Comparison of ENCODE assay signal across 1 cellular context in the genomic region with DNA sequence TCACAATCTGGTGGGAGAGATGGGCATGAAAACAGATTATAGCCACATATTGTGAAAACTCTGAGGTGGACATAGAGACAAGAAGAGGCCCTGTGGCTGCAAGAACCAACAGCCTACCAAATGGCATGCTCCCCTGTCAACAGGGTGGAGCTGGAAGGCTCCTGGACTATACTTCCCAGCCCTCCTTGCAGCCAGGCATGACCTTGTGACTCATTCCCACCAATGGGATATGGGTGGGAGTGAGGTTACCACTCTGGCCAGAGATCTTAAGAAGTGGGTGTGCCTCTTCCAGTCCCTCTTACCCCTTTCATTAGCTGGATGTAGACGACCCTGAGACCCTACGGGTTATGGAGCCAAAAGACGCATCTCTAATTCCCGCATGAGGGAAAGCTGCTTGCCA.
TF ChIP-seq lines count a peak whose summit lies in the region.

No MANE protein-coding gene starts in this region.

TF ChIP-seq in K562, 482 proteins besides CTCF, POLR2A, EP300 and RAD21 (continued from another document):
- TF ChIP-seq, protein P1, sequence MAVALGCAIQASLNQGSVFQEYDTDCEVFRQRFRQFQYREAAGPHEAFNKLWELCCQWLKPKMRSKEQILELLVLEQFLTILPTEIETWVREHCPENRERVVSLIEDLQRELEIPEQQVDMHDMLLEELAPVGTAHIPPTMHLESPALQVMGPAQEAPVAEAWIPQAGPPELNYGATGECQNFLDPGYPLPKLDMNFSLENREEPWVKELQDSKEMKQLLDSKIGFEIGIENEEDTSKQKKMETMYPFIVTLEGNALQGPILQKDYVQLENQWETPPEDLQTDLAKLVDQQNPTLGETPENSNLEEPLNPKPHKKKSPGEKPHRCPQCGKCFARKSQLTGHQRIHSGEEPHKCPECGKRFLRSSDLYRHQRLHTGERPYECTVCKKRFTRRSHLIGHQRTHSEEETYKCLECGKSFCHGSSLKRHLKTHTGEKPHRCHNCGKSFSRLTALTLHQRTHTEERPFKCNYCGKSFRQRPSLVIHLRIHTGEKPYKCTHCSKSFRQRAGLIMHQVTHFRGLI (CRISPR knock-in tag; IDR thresholded peaks at IDR 0.05), result no peak
- TF ChIP-seq SIX5 (IDR thresholded peaks at IDR 0.05; ENCODE audit: borderline replicate concordance in 1 of 2, insufficient read depth in 1 of 2, low read depth in 1 of 2, low read length in 2 of 2), result peak; percentile 56 to 58; a peak in 3 of 4 replicates
- TF ChIP-seq MBD2 (IDR thresholded peaks at IDR 0.05; ENCODE audit: borderline replicate concordance, low read depth), result 0 out of 2 replicates have a peak, but pooled peaks have one; percentile 35
